16 cellular contexts compared by ENCODE assay signal in the genomic region with DNA sequence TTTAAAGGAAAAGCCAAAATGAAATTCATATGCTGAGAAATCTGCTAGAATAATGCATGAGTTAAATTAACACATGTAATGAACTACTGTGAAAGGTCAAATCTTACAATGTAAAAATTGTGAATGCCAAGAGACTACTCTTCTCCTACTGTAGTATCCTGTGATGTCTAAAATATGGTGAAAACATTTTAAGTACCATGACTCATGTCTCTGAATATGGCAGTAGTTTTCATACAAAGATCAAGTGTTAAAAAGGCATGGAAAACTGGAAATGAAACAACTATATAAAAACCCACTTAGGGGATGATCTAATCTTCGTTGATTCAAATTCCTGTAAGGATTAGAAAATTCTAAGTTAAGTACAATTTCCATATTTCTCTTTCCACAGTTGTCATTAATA.
DNase-seq lines count a peak whose midpoint lies in the region; ATAC-seq, FAIRE-seq and TF ChIP-seq lines count a peak whose summit lies in the region.
"Had no signal": no experiment of that assay in that cellular context is flagged by ENCODE, and none has a peak within 500 bp of the region (broad histone marks: within the 10 kb centered on the region; RNA-seq: fewer than 3 reads in every experiment).

No MANE protein-coding gene starts in this region.

- CTCF ChIA-PET in activated CD8-positive, alpha-beta T cell treated with anti-CD3 and anti-CD28 coated beads for 36 hours (lab: Charles Lee) = no interaction called here
- CTCF ChIA-PET in activated CD8-positive, alpha-beta T cell treated with anti-CD3 and anti-CD28 coated beads, Interleukin-2, amount 10 ng/mL, durations not matched to agents 7 days and 5 days (lab: Charles Lee) = no interaction called here
- CTCF ChIA-PET in H1 (lab: Charles Lee; ENCODE audit: partially characterized antibody) = no interaction called here

- peaks cover 2% of the 10 kb centered on the region for H3K9me3 Mint-ChIP-seq in activated CD8-positive, alpha-beta T cell treated with anti-CD3 and anti-CD28 coated beads for 36 hours
- H3K9me3 Mint-ChIP-seq in activated CD8-positive, alpha-beta T cell treated with anti-CD3 and anti-CD28 coated beads, Interleukin-2, amount 10 ng/mL, durations not matched to agents 7 days and 5 days (ENCODE audit: insufficient read depth) = peaks cover 5% of the 10 kb centered on the region

- H3K27me3 Mint-ChIP-seq in activated CD8-positive, alpha-beta T cell treated with anti-CD3 and anti-CD28 coated beads for 36 hours = no peaks in the 10 kb centered on the region
- no peaks in the 10 kb centered on the region for H3K27me3 Mint-ChIP-seq in activated CD8-positive, alpha-beta T cell treated with anti-CD3 and anti-CD28 coated beads, Interleukin-2, amount 10 ng/mL, durations not matched to agents 7 days and 5 days (ENCODE audit: low read depth)
- H3K27me3 Mint-ChIP-seq: activated CD4-positive, alpha-beta memory T cell treated with anti-CD3 and anti-CD28 coated beads, Interleukin-2, amount 10 ng/mL, durations not matched to agents 7 days and 5 days had no signal

- POLR2A ChIA-PET in activated CD8-positive, alpha-beta T cell treated with anti-CD3 and anti-CD28 coated beads for 36 hours (lab: Charles Lee) = no interaction called here
- POLR2A ChIA-PET in activated CD8-positive, alpha-beta T cell treated with anti-CD3 and anti-CD28 coated beads, Interleukin-2, amount 10 ng/mL, durations not matched to agents 7 days and 5 days (lab: Charles Lee) = no interaction called here
- POLR2A ChIA-PET in H1 (lab: Charles Lee; ENCODE audit: partially characterized antibody) = no interaction called here

- H3K36me3 Mint-ChIP-seq in activated CD8-positive, alpha-beta T cell treated with anti-CD3 and anti-CD28 coated beads for 36 hours (ENCODE audit: low read depth) = peaks cover 10% of the 10 kb centered on the region
- peaks cover 5% of the 10 kb centered on the region for H3K36me3 Mint-ChIP-seq in activated CD8-positive, alpha-beta T cell treated with anti-CD3 and anti-CD28 coated beads, Interleukin-2, amount 10 ng/mL, durations not matched to agents 7 days and 5 days (ENCODE audit: low read depth)

- peak; percentile 47 for ATAC-seq in activated CD8-positive, alpha-beta T cell treated with anti-CD3 and anti-CD28 coated beads for 36 hours
- no peak for ATAC-seq in activated CD8-positive, alpha-beta T cell treated with anti-CD3 and anti-CD28 coated beads, Interleukin-2, amount 10 ng/mL, durations not matched to agents 7 days and 5 days

- H3K27ac ChIP-seq in H1 (ENCODE audit: low read depth, low read length) = no peak overlapping the region
- H3K27ac ChIP-seq: A549 had no signal

- H2AFZ ChIP-seq in H1 (ENCODE audit: low read length) = no peak overlapping the region

- peak; percentile 7 for FAIRE-seq in H1 (lab: Jason Lieb, UNC)
- FAIRE-seq: A549 had no signal

- no peak for TF ChIP-seq POLR2A in H1 (IDR thresholded peaks at IDR 0.05; ENCODE audit: control extremely low read depth in 1 of 2, low read depth in 2 of 2, low read length in 2 of 2)

- H3K4me1 Mint-ChIP-seq in activated CD8-positive, alpha-beta T cell treated with anti-CD3 and anti-CD28 coated beads for 36 hours (ENCODE audit: low read depth) = peaks cover 28% of the 10 kb centered on the region
- peaks cover 6% of the 10 kb centered on the region for H3K4me1 Mint-ChIP-seq in activated CD8-positive, alpha-beta T cell treated with anti-CD3 and anti-CD28 coated beads, Interleukin-2, amount 10 ng/mL, durations not matched to agents 7 days and 5 days (ENCODE audit: low read depth)

- H2BK20ac ChIP-seq in H1 (ENCODE audit: low read length) = no peak overlapping the region

- no peak for TF ChIP-seq EP300 in H1 (IDR thresholded peaks at IDR 0.05; ENCODE audit: borderline replicate concordance in 1 of 2, low read depth in 2 of 2, low read length in 2 of 2)

- H3K79me2 ChIP-seq in H1 (ENCODE audit: control insufficient read depth in 1 of 2, insufficient read depth in 2 of 2, low read length in 2 of 2) = 0 out of 4 replicates have a peak, but pooled peaks cover 0 to 3% of the 10 kb centered on the region in 2 experiments

- no peak overlapping the region for H4K5ac ChIP-seq in H1 (ENCODE audit: insufficient read length, low read depth, low read length)

- no peaks in the 10 kb centered on the region for H3K23me2 ChIP-seq in H1 (ENCODE audit: low read depth, low read length)

- 90% methylated on average over 1 of the region's 1 CpG; no CpG with 5 or more reads in 1 of the 2 experiments for WGBS in H1 (ENCODE audit: extremely low coverage in 1 of 2, insufficient coverage in 1 of 2, insufficient read length in 1 of 2, insufficient replicate concordance in 2 of 2, low coverage in 1 of 2, low lambda C conversion rate in 2 of 2, missing lambda C conversion rate in 1 of 2), 2 experiments

- no peak overlapping the region for H2BK120ac ChIP-seq in H1 (replicated peaks; ENCODE audit: low read depth, low read length)

- no peak overlapping the region for H2BK15ac ChIP-seq in H1 (ENCODE audit: low read length)

- H2BK5ac ChIP-seq in H1 (ENCODE audit: low read depth, low read length) = no peak overlapping the region

- H4K20me1 ChIP-seq in H1 (replicated peaks in 1 of 2; ENCODE audit: control insufficient read depth in 1 of 2, insufficient read depth in 2 of 2, low read length in 2 of 2) = no peaks in the 10 kb centered on the region

- TF ChIP-seq RAD21 in H1 (IDR thresholded peaks at IDR 0.05 in 1 of 2, conservative IDR thresholded peaks at IDR 0.05 in 1 of 2; ENCODE audit: low read depth in 2 of 2, low read length in 2 of 2) = no peak

- H3K18ac ChIP-seq in H1 (ENCODE audit: extremely low read depth, low read length) = no peak overlapping the region

- no peak overlapping the region for H3K4me2 ChIP-seq in H1 (ENCODE audit: insufficient read depth in 1 of 2, low read depth in 2 of 2, low read length in 2 of 2)
- H3K4me2 ChIP-seq: A549 had no signal

- no peak overlapping the region for H3K27ac Mint-ChIP-seq in activated CD8-positive, alpha-beta T cell treated with anti-CD3 and anti-CD28 coated beads for 36 hours
- H3K27ac Mint-ChIP-seq in activated CD8-positive, alpha-beta T cell treated with anti-CD3 and anti-CD28 coated beads, Interleukin-2, amount 10 ng/mL, durations not matched to agents 7 days and 5 days = no peak overlapping the region
- H3K27ac Mint-ChIP-seq: activated CD4-positive, alpha-beta memory T cell treated with anti-CD3 and anti-CD28 coated beads, Interleukin-2, amount 10 ng/mL, durations not matched to agents 7 days and 5 days had no signal

- H4K91ac ChIP-seq in H1 (replicated peaks; ENCODE audit: insufficient read length, low read length) = no peak overlapping the region

- H2AK5ac ChIP-seq in H1 (ENCODE audit: low read depth, low read length) = no peak overlapping the region

- no peaks in the 10 kb centered on the region for H3K79me1 ChIP-seq in H1 (ENCODE audit: low read depth, low read length)

- no peak overlapping the region for H3K14ac ChIP-seq in H1 (ENCODE audit: insufficient read length)

- H3K9me3 ChIP-seq in H1 (ENCODE audit: insufficient read depth in 2 of 2, low read depth in 1 of 2, low read length in 1 of 2) = no peaks in the 10 kb centered on the region
- H3K9me3 ChIP-seq: A549 had no signal

- H3K4me1 ChIP-seq in H1 (replicated peaks in 1 of 4; ENCODE audit: control insufficient read depth in 3 of 4, insufficient read depth in 4 of 4, low read length in 3 of 4) = 0 out of 7 replicates have a peak, but pooled peaks cover 0 to 2% (median 0%) of the 10 kb centered on the region in 4 experiments

- no peak for DNase-seq in activated CD8-positive, alpha-beta T cell treated with anti-CD3 and anti-CD28 coated beads for 36 hours
- DNase-seq in activated CD8-positive, alpha-beta T cell treated with anti-CD3 and anti-CD28 coated beads, Interleukin-2, amount 10 ng/mL, durations not matched to agents 7 days and 5 days = no peak
- DNase-seq in LHCN-M2 (ENCODE audit: low read depth) (peak; percentile 66), H1 (ENCODE audit: low read depth in 1 of 2, low spot score in 2 of 2) (no peak), stromal cell of bone marrow (ENCODE audit: low read depth) (peak; percentile 64), NCI-H2196 treated with DMSO at 0.1 percent for 48 hours (lab: John Stamatoyannopoulos, UW; ENCODE audit: unreplicated experiment) (no peak), germinal center (ENCODE audit: low spot score) (no peak), NCI-H1694 treated with DMSO at 0.1 percent for 48 hours (lab: John Stamatoyannopoulos, UW) (no peak)
- DNase-seq: activated CD4-positive, alpha-beta memory T cell treated with anti-CD3 and anti-CD28 coated beads, Interleukin-2, amount 10 ng/mL, durations not matched to agents 7 days and 5 days; Calu3; hippocampal formation; NCI-H1694; NCI-H510A; OCI-M1; trophoblast cell had no signal

- H2BK12ac ChIP-seq in H1 (ENCODE audit: low read depth, low read length) = no peak overlapping the region

- intact Hi-C loops in activated CD8-positive, alpha-beta T cell treated with anti-CD3 and anti-CD28 coated beads for 36 hours (cut with micrococcal nuclease) = no loop called here

- H3K4me3 Mint-ChIP-seq in activated CD8-positive, alpha-beta T cell treated with anti-CD3 and anti-CD28 coated beads for 36 hours = no peak overlapping the region
- H3K4me3 Mint-ChIP-seq in activated CD8-positive, alpha-beta T cell treated with anti-CD3 and anti-CD28 coated beads, Interleukin-2, amount 10 ng/mL, durations not matched to agents 7 days and 5 days = no peak overlapping the region
- H3K4me3 Mint-ChIP-seq: activated CD4-positive, alpha-beta memory T cell treated with anti-CD3 and anti-CD28 coated beads, Interleukin-2, amount 10 ng/mL, durations not matched to agents 7 days and 5 days had no signal

- H3K27me3 ChIP-seq in H1 (replicated peaks in 1 of 4; ENCODE audit: control insufficient read depth in 3 of 4, extremely low read depth in 1 of 4, insufficient read depth in 3 of 4, low read length in 3 of 4) = no peaks in the 10 kb centered on the region

- no peak for TF ChIP-seq CTCF in activated CD8-positive, alpha-beta T cell treated with anti-CD3 and anti-CD28 coated beads for 36 hours (IDR thresholded peaks at IDR 0.05)
- TF ChIP-seq CTCF in H1 (IDR thresholded peaks at IDR 0.05; ENCODE audit: control extremely low read depth in 1 of 3, insufficient read depth in 1 of 3, low read depth in 1 of 3, low read length in 3 of 3) = no peak

- H3K36me3 ChIP-seq in H1 (ENCODE audit: control insufficient read depth in 2 of 4, insufficient read depth in 4 of 4, low read length in 3 of 4) = no peaks in the 10 kb centered on the region

- H3K23ac ChIP-seq in H1 (ENCODE audit: insufficient read length) = no peak overlapping the region

- no peak overlapping the region for H3K4me3 ChIP-seq in H1 (ENCODE audit: extremely low read depth in 1 of 4, insufficient read depth in 2 of 4, low read depth in 3 of 4, low read length in 4 of 4)
- H3K4me3 ChIP-seq: A549 had no signal

- no peak overlapping the region for H3K4ac ChIP-seq in H1 (replicated peaks; ENCODE audit: insufficient read length, low read depth, low read length)

- H3K56ac ChIP-seq in H1 (replicated peaks; ENCODE audit: insufficient read length, low read depth, low read length) = no peak overlapping the region

- H4K8ac ChIP-seq in H1 (ENCODE audit: extremely low read depth, insufficient read depth, low read length) = no peak overlapping the region

- H3K9ac ChIP-seq in H1 (replicated peaks in 1 of 4; ENCODE audit: extremely low read depth in 1 of 4, low read depth in 3 of 4, low read length in 3 of 4) = no peak overlapping the region

TF ChIP-seq in H1, 55 proteins besides CTCF, POLR2A, EP300 and RAD21 (continues in another document):
- TF ChIP-seq TAF7 (optimal IDR thresholded peaks at IDR 0.05; ENCODE audit: borderline replicate concordance, low read depth, low read length) = no peak

Comparison
In these comparisons a context has a peak if more than half of its experiments do, and no peak if none do; other contexts are left out.
1. DNase-seq: peak in LHCN-M2 (single experiment) and stromal cell of bone marrow (single experiment); none in activated CD8-positive, alpha-beta T cell treated with anti-CD3 and anti-CD28 coated beads for 36 hours (single experiment), activated CD8-positive, alpha-beta T cell treated with anti-CD3 and anti-CD28 coated beads, Interleukin-2, amount 10 ng/mL, durations not matched to agents 7 days and 5 days (single experiment), H1 (0 of 2), NCI-H2196 treated with DMSO at 0.1 percent for 48 hours (single experiment), germinal center (single experiment) and NCI-H1694 treated with DMSO at 0.1 percent for 48 hours (single experiment).